ENCODE assay signal across 1 cellular context in the genomic region with DNA sequence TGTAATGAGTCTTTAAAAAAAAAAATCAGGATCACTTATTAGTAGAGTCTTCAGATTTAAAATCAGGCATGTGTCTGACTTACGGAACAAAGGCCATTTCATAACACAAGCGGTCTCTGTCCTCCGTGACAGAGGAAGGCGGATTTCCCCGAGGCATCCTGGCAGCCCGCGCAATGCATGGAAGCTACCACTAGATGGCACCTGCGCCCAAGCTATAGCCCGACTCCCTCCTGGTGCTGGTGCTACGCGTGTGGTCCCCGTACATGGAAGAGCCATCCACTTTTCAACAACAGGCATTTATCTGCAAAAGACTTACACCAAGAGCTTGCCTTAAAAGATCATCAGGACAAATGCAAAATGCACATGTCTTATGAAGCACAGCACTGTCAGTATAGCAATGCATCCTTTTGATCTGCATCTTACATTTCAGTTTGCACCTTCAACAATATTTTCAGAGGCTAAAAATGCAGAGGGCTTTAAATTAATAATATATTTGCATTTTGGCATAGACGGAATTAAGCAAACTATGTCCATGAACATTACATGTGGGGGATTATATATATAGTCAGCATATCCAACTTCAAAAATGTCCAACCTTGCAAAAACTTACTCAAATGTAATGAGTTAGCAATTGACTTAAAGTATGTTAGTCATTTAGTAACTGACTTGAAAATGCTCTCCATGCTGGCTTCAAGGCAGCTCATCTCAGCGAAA.
TF ChIP-seq lines count a peak whose summit lies in the region.

No MANE protein-coding gene starts in this region.

TF ChIP-seq in GM23338, 12 proteins besides CTCF, POLR2A, EP300 and RAD21 (continued from another document):
- TF ChIP-seq REST (IDR thresholded peaks at IDR 0.05; ENCODE audit: unreplicated experiment) (no peak), NANOG (IDR thresholded peaks at IDR 0.05; ENCODE audit: borderline replicate concordance) (no peak), STAT1 (IDR thresholded peaks at IDR 0.05; ENCODE audit: unreplicated experiment) (no peak), EZH2 (IDR thresholded peaks at IDR 0.05; ENCODE audit: low read depth, unreplicated experiment) (no peak), POLR2AphosphoS5 (IDR thresholded peaks at IDR 0.05; ENCODE audit: low read depth) (no peak), JUNB (IDR thresholded peaks at IDR 0.05; ENCODE audit: unreplicated experiment) (no peak)
